11 cellular contexts compared by ENCODE assay signal in the genomic region with DNA sequence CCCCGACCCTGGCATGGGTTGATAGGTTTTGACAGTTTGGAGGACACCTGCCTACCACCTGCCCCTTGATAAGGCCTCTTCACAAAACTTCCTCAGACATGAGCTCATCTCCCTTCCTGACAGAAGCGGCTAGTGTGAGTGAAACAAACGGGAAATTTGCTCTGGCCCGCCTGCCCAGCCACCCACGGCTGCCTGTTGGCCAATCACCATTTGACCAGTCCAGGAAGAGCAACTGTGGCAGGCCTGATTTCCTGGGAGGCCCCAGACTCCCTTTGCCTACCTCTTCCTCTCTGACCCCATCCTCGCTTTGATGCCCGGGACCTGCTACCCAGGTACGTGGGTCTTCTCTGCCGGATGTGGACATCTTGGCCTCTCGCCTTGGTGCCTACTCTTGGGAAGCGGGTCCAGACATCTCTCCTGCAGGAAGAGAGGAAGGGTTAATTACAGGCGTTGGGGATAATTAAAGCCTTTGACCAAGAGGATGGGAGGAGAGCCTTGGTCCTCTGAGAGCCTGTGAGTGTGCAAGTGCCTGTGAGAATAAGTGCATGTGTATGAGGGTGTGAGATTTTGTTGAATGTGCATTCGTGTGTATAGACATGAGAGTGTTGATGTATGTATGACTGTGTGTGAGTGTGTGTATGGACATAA. TPM values are rescaled to one million over a fixed set of nuclear protein-coding genes. Genes with fewer than 3 reads are reported as not detected.
DNase-seq lines count a peak whose midpoint lies in the region; ATAC-seq and TF ChIP-seq lines count a peak whose summit lies in the region.
"Had no signal": no experiment of that assay in that cellular context is flagged by ENCODE, and none has a peak within 500 bp of the region (broad histone marks: within the 10 kb centered on the region; RNA-seq: fewer than 3 reads in every experiment).

No MANE protein-coding gene starts in this region.

- no peak for TF ChIP-seq POLR2A in body of pancreas (IDR thresholded peaks at IDR 0.05)
- no peak for TF ChIP-seq POLR2A in suprapubic skin (IDR thresholded peaks at IDR 0.05)

- no peak for DNase-seq in body of pancreas
- no peak for DNase-seq in left lobe of liver (ENCODE audit: low spot score)
- DNase-seq in suprapubic skin (ENCODE audit: low spot score in 2 of 2): no peak
- DNase-seq in GOT3 (lab: John Stamatoyannopoulos, UW): no peak
- no peak for DNase-seq in HuH-7 (ENCODE audit: low spot score)
- DNase-seq: GF-D8, NCI-H1694 treated with DMSO at 0.1 percent for 48 hours had no signal

- WGBS in body of pancreas, 2 donors: 73 to 82% methylated on average over 12 to 13 of the region's 13 CpGs
- WGBS in suprapubic skin: 86% methylated on average over 9 of the region's 13 CpGs

- H3K36me3 ChIP-seq in HEK293 (ENCODE audit: control insufficient read depth in 2 of 2, insufficient read depth in 1 of 2, low read length in 2 of 2): no peaks in the 10 kb centered on the region
- no peaks in the 10 kb centered on the region for H3K36me3 ChIP-seq in body of pancreas (replicated peaks in 1 of 2; ENCODE audit: insufficient read depth in 1 of 2, low read depth in 2 of 2)
- H3K36me3 ChIP-seq in suprapubic skin: no peaks in the 10 kb centered on the region

- H3K27me3 ChIP-seq in body of pancreas (no peaks in the 10 kb centered on the region), suprapubic skin (no peaks in the 10 kb centered on the region)

- H3K4me1 ChIP-seq in HEK293 (ENCODE audit: control insufficient read depth, insufficient read depth, low read length) (no peaks in the 10 kb centered on the region; the same call in 1 of the 2 replicates), body of pancreas (peaks cover 41% of the 10 kb centered on the region), suprapubic skin (peaks cover 78% of the 10 kb centered on the region)

- H3K27ac ChIP-seq in HEK293 (ENCODE audit: extremely low read depth, low read depth, low read length) (no peak overlapping the region), body of pancreas (peak overlapping the region; percentile 91 to 94 (median 92)), suprapubic skin (peak overlapping the region; percentile 94)

- CTCF ChIA-PET in HEK293 (lab: Yijun Ruan, JAX): interaction anchor here (0.6 to 7.8 kb wide), 3 partner anchors 32 to 734 kb away, joined by 3 to 117 read pairs (median 3); no protein-coding TSS in a partner anchor

- no peaks in the 10 kb centered on the region for H3K9me3 ChIP-seq in HEK293 (ENCODE audit: control insufficient read depth, insufficient read depth, low read depth, low read length)
- H3K9me3 ChIP-seq in body of pancreas: no peaks in the 10 kb centered on the region
- H3K9me3 ChIP-seq in suprapubic skin: no peaks in the 10 kb centered on the region

- TF ChIP-seq EP300 in suprapubic skin (IDR thresholded peaks at IDR 0.05): no peak

- no peak overlapping the region for H3K4me3 ChIP-seq in HEK293 (ENCODE audit: low read depth, low read length)
- no peak overlapping the region for H3K4me3 ChIP-seq in body of pancreas
- H3K4me3 ChIP-seq in suprapubic skin: no peak overlapping the region

- POLR2A ChIA-PET in HEK293 (lab: Yijun Ruan, JAX): interaction anchor here (0.6 to 3.9 kb wide), 9 partner anchors 8 to 74 kb away, joined by 3 to 36 read pairs (median 5); no protein-coding TSS in a partner anchor

- TF ChIP-seq CTCF in HEK293 (tag by site-specific recombination; IDR thresholded peaks at IDR 0.05) (no peak), body of pancreas (IDR thresholded peaks at IDR 0.05) (no peak), suprapubic skin (IDR thresholded peaks at IDR 0.05) (no peak)

- ATAC-seq in body of pancreas: no peak
- ATAC-seq in left lobe of liver: peak; percentile 10
- no peak for ATAC-seq in HG02870 (IDR thresholded peaks at IDR 0.05; ENCODE audit: unreplicated experiment)
- ATAC-seq in GM18870 (IDR thresholded peaks at IDR 0.05; ENCODE audit: unreplicated experiment): no peak

- intact Hi-C loops in body of pancreas (cut with DNase I): no loop called here

TF ChIP-seq in HEK293, 187 proteins besides CTCF, POLR2A, EP300 and RAD21:
- TF ChIP-seq ZNF16 (tag by site-specific recombination; IDR thresholded peaks at IDR 0.05; ENCODE audit: low read depth) (no peak), SP2 (tag by site-specific recombination; IDR thresholded peaks at IDR 0.05) (peak; percentile 83), ZNF114 (tag by site-specific recombination; IDR thresholded peaks at IDR 0.05) (no peak), ZNF560 (tag by site-specific recombination; IDR thresholded peaks at IDR 0.05; ENCODE audit: borderline replicate concordance) (no peak), ZNF670 (tag by site-specific recombination; IDR thresholded peaks at IDR 0.05; ENCODE audit: low read depth) (no peak), ZNF624 (tag by site-specific recombination; IDR thresholded peaks at IDR 0.05) (0 out of 2 replicates have a peak, but pooled peaks have one; percentile 8), ZNF530 (tag by site-specific recombination; IDR thresholded peaks at IDR 0.05; ENCODE audit: low read depth) (no peak), ZFHX2 (tag by site-specific recombination; conservative IDR thresholded peaks at IDR 0.05) (peak; percentile 56), HOXA7 (CRISPR knock-in tag; IDR thresholded peaks at IDR 0.05; ENCODE audit: borderline replicate concordance) (no peak), ZSCAN30 (tag by site-specific recombination; IDR thresholded peaks at IDR 0.05) (no peak), SP7 (tag by site-specific recombination; IDR thresholded peaks at IDR 0.05) (peak; percentile 89), MYNN (tag by site-specific recombination; IDR thresholded peaks at IDR 0.05; ENCODE audit: borderline replicate concordance) (no peak), ZNF776 (tag by site-specific recombination; IDR thresholded peaks at IDR 0.05; ENCODE audit: borderline replicate concordance) (no peak), ZNF248 (tag by site-specific recombination; IDR thresholded peaks at IDR 0.05) (no peak), ZNF23 (tag by site-specific recombination; IDR thresholded peaks at IDR 0.05; ENCODE audit: borderline replicate concordance) (no peak)
- TF ChIP-seq, protein P1, sequence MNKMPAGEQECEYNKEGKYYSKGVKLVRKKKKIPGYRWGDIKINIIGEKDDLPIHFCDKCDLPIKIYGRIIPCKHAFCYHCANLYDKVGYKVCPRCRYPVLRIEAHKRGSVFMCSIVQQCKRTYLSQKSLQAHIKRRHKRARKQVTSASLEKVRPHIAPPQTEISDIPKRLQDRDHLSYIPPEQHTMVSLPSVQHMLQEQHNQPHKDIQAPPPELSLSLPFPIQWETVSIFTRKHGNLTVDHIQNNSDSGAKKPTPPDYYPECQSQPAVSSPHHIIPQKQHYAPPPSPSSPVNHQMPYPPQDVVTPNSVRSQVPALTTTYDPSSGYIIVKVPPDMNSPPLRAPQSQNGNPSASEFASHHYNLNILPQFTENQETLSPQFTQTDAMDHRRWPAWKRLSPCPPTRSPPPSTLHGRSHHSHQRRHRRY (tag by site-specific recombination; IDR thresholded peaks at IDR 0.05): no peak
- TF ChIP-seq, protein P2, sequence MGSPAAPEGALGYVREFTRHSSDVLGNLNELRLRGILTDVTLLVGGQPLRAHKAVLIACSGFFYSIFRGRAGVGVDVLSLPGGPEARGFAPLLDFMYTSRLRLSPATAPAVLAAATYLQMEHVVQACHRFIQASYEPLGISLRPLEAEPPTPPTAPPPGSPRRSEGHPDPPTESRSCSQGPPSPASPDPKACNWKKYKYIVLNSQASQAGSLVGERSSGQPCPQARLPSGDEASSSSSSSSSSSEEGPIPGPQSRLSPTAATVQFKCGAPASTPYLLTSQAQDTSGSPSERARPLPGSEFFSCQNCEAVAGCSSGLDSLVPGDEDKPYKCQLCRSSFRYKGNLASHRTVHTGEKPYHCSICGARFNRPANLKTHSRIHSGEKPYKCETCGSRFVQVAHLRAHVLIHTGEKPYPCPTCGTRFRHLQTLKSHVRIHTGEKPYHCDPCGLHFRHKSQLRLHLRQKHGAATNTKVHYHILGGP (tag by site-specific recombination; IDR thresholded peaks at IDR 0.05): no peak

RNA-seq across cellular contexts. Expression of gene EPHA2, which starts 1.1 kb away (rescaled TPM):
- total RNA-seq in body of pancreas: 10 to 100 TPM; 19.5 to 26.7 TPM
- 6.5 TPM for total RNA-seq in left lobe of liver
- total RNA-seq in suprapubic skin: 100 to 1,000 TPM in 3 of 4 donors, 10 to 100 TPM in 1; 59.0 to 145 (median 104) TPM
- total RNA-seq: T-helper 1 cell treated with Interleukin-12 subunit alpha and Interleukin-12 subunit beta and Interleukin-4 antibody, amounts not matched to agents 30 ng/mL and 1 ng/mL, for 36 hours had no signal

RNA-seq across cellular contexts. Expression of gene ARHGEF19, which starts 55.5 kb away (rescaled TPM):
- total RNA-seq in body of pancreas (10 to 100 TPM; 15.3 to 31.3 TPM), left lobe of liver (1.9 TPM), suprapubic skin (10 to 100 TPM; 33.0 to 83.8 (median 45.7) TPM)
